ENCODE assay signal across 1 cellular context in genomic region chr15:76327191-76328105, GRCh38.
TF ChIP-seq lines count a peak whose summit lies in the region.

No MANE protein-coding gene starts in this region.

TF ChIP-seq in IMR-90, 13 proteins besides CTCF, POLR2A, EP300 and RAD21 (continued from another document):
- TF ChIP-seq, protein P1, sequence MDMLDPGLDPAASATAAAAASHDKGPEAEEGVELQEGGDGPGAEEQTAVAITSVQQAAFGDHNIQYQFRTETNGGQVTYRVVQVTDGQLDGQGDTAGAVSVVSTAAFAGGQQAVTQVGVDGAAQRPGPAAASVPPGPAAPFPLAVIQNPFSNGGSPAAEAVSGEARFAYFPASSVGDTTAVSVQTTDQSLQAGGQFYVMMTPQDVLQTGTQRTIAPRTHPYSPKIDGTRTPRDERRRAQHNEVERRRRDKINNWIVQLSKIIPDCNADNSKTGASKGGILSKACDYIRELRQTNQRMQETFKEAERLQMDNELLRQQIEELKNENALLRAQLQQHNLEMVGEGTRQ (IDR thresholded peaks at IDR 0.05; ENCODE audit: low read depth, low read length), result no peak
- TF ChIP-seq RFX5 (IDR thresholded peaks at IDR 0.05; ENCODE audit: low read depth, low read length), result no peak
TF ChIP-seq in IMR-90: peak in this region for 0.
